17 cellular contexts compared by ENCODE assay signal in the genomic region with DNA sequence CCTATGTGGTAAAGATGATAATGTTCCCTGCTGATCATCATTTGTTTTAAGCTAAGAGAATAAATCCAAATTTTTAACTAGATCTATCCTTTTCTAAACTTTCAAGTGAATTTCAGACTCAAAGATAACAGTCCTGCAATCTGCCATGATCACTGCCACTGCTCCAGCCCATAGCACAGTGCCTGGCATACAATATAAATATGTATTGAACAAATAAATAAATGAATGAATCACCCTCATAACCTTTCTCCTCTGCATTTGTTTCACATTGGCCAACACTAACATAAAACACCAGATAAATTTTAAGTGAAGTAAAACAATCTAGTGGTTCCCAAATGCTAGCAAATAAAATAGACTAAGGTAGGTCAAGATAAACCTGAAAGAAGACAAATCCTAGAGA.
DNase-seq lines count a peak whose midpoint lies in the region; TF ChIP-seq lines count a peak whose summit lies in the region.
"Had no signal": no experiment of that assay in that cellular context is flagged by ENCODE, and none has a peak within 500 bp of the region (broad histone marks: within the 10 kb centered on the region; RNA-seq: fewer than 3 reads in every experiment).

No MANE protein-coding gene starts in this region.

- H3K27ac ChIP-seq in fibroblast of lung (ENCODE audit: insufficient read depth, low read length), result no peak overlapping the region
- H3K27ac ChIP-seq: SJCRH30 had no signal

- CTCF ChIA-PET in GM10248 (lab: Yijun Ruan, JAX), result no interaction called here

- DNase-seq in EL, result peak; percentile 25
- DNase-seq in MG63, result peak; percentile 76
- DNase-seq in fibroblast of lung (ENCODE audit: low read depth in 2 of 2), result peak; percentile 17 to 54
- no peak for DNase-seq in osteocyte (ENCODE audit: extremely low spot score, unreplicated experiment)
- DNase-seq in NCI-H1048 (lab: John Stamatoyannopoulos, UW), result no peak
- no peak for DNase-seq in immature natural killer cell
- no peak for DNase-seq in GM10248 (ENCODE audit: extremely low spot score)
- no peak for DNase-seq in KBM-7
- DNase-seq: CD4-positive, CD25-positive, alpha-beta regulatory T cell; DMS79; NCI-H1105; NCI-H146; NCI-H2029; NCI-H2227 treated with DMSO at 0.1 percent for 48 hours; NCI-H510A treated with DMSO at 0.1 percent for 48 hours; NCI-H82; SJCRH30 had no signal

- H3K27ac Mint-ChIP-seq in osteocyte (ENCODE audit: unreplicated experiment) (peak overlapping the region; percentile 45), immature natural killer cell (no peak overlapping the region)
- H3K27ac Mint-ChIP-seq: CD4-positive, CD25-positive, alpha-beta regulatory T cell had no signal

- no peak for TF ChIP-seq CTCF in fibroblast of lung (conservative IDR thresholded peaks at IDR 0.05 in 1 of 2, IDR thresholded peaks at IDR 0.05 in 1 of 2; ENCODE audit: low read depth in 1 of 2, low read length in 2 of 2)
- no peak for TF ChIP-seq CTCF in osteocyte (IDR thresholded peaks at IDR 0.05)
- no peak for TF ChIP-seq CTCF in GM10248 (IDR thresholded peaks at IDR 0.05; ENCODE audit: control extremely low read depth, extremely low read depth, low read depth, missing control alignments)

- H3K9me3 ChIP-seq in MG63 (peaks cover 2% of the 10 kb centered on the region; the same call in 1 of the 2 replicates), fibroblast of lung (ENCODE audit: control insufficient read depth, insufficient read depth, low read depth, low read length) (no peaks in the 10 kb centered on the region)
- H3K9me3 ChIP-seq: SJCRH30 had no signal

- H4K20me1 ChIP-seq in fibroblast of lung (ENCODE audit: control insufficient read depth, extremely low read depth, insufficient read depth, low read length), result no peaks in the 10 kb centered on the region

- H3K4me3 ChIP-seq in MG63 (no peak overlapping the region), fibroblast of lung (replicated peaks in 1 of 4; ENCODE audit: control extremely low read depth in 1 of 4, insufficient read depth in 1 of 4, low read depth in 3 of 4, low read length in 4 of 4) (no peak overlapping the region)
- H3K4me3 ChIP-seq: SJCRH30 had no signal

- no peaks in the 10 kb centered on the region for H3K79me2 ChIP-seq in fibroblast of lung (ENCODE audit: control insufficient read depth, insufficient read depth, low read length)

- no peak overlapping the region for H2AFZ ChIP-seq in fibroblast of lung (ENCODE audit: low read length)

- H3K4me1 Mint-ChIP-seq in osteocyte (ENCODE audit: unreplicated experiment), result peaks cover 34% of the 10 kb centered on the region
- no peaks in the 10 kb centered on the region for H3K4me1 Mint-ChIP-seq in immature natural killer cell
- H3K4me1 Mint-ChIP-seq: CD4-positive, CD25-positive, alpha-beta regulatory T cell had no signal

- H3K36me3 ChIP-seq in MG63 (no peaks in the 10 kb centered on the region), fibroblast of lung (ENCODE audit: control insufficient read depth, insufficient read depth, low read length) (no peaks in the 10 kb centered on the region)
- H3K36me3 ChIP-seq: SJCRH30 had no signal

- POLR2A ChIA-PET in GM10248 (lab: Yijun Ruan, JAX), result no interaction called here

- H3K27me3 ChIP-seq in MG63 (no peaks in the 10 kb centered on the region), fibroblast of lung (ENCODE audit: control insufficient read depth, insufficient read depth, low read length) (no peaks in the 10 kb centered on the region)
- H3K27me3 ChIP-seq: SJCRH30 had no signal

- no peak overlapping the region for H3K4me3 Mint-ChIP-seq in osteocyte (ENCODE audit: unreplicated experiment)
- H3K4me3 Mint-ChIP-seq in immature natural killer cell, result no peak overlapping the region
- H3K4me3 Mint-ChIP-seq: CD4-positive, CD25-positive, alpha-beta regulatory T cell had no signal

- H3K4me1 ChIP-seq in fibroblast of lung (ENCODE audit: control insufficient read depth, extremely low read depth, insufficient read depth, low read length), result no peaks in the 10 kb centered on the region
- H3K4me1 ChIP-seq: SJCRH30 had no signal

- H3K4me2 ChIP-seq in fibroblast of lung (ENCODE audit: extremely low read depth, insufficient read depth, low read length), result no peak overlapping the region

- no peaks in the 10 kb centered on the region for H3K36me3 Mint-ChIP-seq in osteocyte (ENCODE audit: unreplicated experiment)
- no peaks in the 10 kb centered on the region for H3K36me3 Mint-ChIP-seq in immature natural killer cell
- H3K36me3 Mint-ChIP-seq: CD4-positive, CD25-positive, alpha-beta regulatory T cell had no signal

- H3K27me3 Mint-ChIP-seq in osteocyte (ENCODE audit: unreplicated experiment) (no peaks in the 10 kb centered on the region), immature natural killer cell (ENCODE audit: low read depth in 3 of 3) (peaks cover 0 to 5% (median 0%) of the 10 kb centered on the region in 3 donors)
- H3K27me3 Mint-ChIP-seq: CD4-positive, CD25-positive, alpha-beta regulatory T cell had no signal

- in situ Hi-C loops in KBM-7 (cut with MboI; ENCODE audit: low pct_unique_long_range_greater_than_20kb, low sequenced_read_pairs), result no loop called here

- H3K9ac ChIP-seq in fibroblast of lung (ENCODE audit: insufficient read depth, low read length), result no peak overlapping the region

- H3K9me3 Mint-ChIP-seq in osteocyte (ENCODE audit: unreplicated experiment), result no peaks in the 10 kb centered on the region
- peaks cover 0 to 23% (median 6%) of the 10 kb centered on the region in 6 donors for H3K9me3 Mint-ChIP-seq in immature natural killer cell

Comparison
In these comparisons a context has a peak if more than half of its experiments do, and no peak if none do; other contexts are left out.
1. DNase-seq: peak in EL (single experiment), MG63 (single experiment) and fibroblast of lung (2 of 2); none in osteocyte (single experiment), NCI-H1048 (single experiment), immature natural killer cell (0 of 3), GM10248 (single experiment) and KBM-7 (single experiment).